ENCODE assay signal across 30 cellular contexts in genomic region chr17:74641224-74641948, GRCh38. TPM values are rescaled to one million over a fixed set of nuclear protein-coding genes. Genes with fewer than 3 reads are reported as not detected.
DNase-seq lines count a peak whose midpoint lies in the region; ATAC-seq and TF ChIP-seq lines count a peak whose summit lies in the region.
"Had no signal": no experiment of that assay in that cellular context is flagged by ENCODE, and none has a peak within 500 bp of the region (broad histone marks: within the 10 kb centered on the region; RNA-seq: fewer than 3 reads in every experiment).

No MANE protein-coding gene starts in this region.

- no peaks in the 10 kb centered on the region for H3K9me3 ChIP-seq in upper lobe of left lung
- H3K9me3 ChIP-seq: MG63, thoracic aorta had no signal

- ATAC-seq in upper lobe of left lung (ENCODE audit: low FRiP score in 2 of 2), result no peak
- ATAC-seq: Panc1; sciatic nerve; stimulated activated naive CD8-positive, alpha-beta T cell treated with anti-CD3 and anti-CD28 coated beads, Interleukin-15, Interleukin-2, amounts not matched to agents 100 U/mL and 50 U/mL, for 24 hours had no signal

- no peak for TF ChIP-seq EP300 in upper lobe of left lung (IDR thresholded peaks at IDR 0.05)

- TF ChIP-seq CTCF in GM12865 (IDR thresholded peaks at IDR 0.05; ENCODE audit: insufficient read depth, low read depth, low read length, missing control alignments), result no peak
- TF ChIP-seq CTCF in coronary artery (IDR thresholded peaks at IDR 0.05), result no peak
- no peak for TF ChIP-seq CTCF in upper lobe of left lung (IDR thresholded peaks at IDR 0.05)

- no peak overlapping the region for H3K4me3 ChIP-seq in GM12865 (ENCODE audit: low read depth, low read length)
- no peak overlapping the region for H3K4me3 ChIP-seq in coronary artery
- no peak overlapping the region for H3K4me3 ChIP-seq in upper lobe of left lung
- H3K4me3 ChIP-seq: MG63, thoracic aorta had no signal

- WGBS in upper lobe of left lung, 2 donors, result 59 to 70% methylated on average over 6 of the region's 6 CpGs

- no peak overlapping the region for H3K27ac ChIP-seq in coronary artery
- peak overlapping the region in 3 of 4 donors; percentile 30 to 66 (median 39) for H3K27ac ChIP-seq in upper lobe of left lung
- H3K27ac ChIP-seq: thoracic aorta, VCaP had no signal

- DNase-seq in GM12865 (ENCODE audit: low read depth) (peak; percentile 24), NOMO-1 (lab: John Stamatoyannopoulos, UW; ENCODE audit: unreplicated experiment in 2 of 2) (peak; percentile 63 to 95), coronary artery (ENCODE audit: low spot score) (peak; percentile 69), upper lobe of left lung (no peak), ACHN (no peak), NCI-H2171 treated with DMSO at 0.1 percent for 48 hours (lab: John Stamatoyannopoulos, UW) (no peak), kidney tubule cell (ENCODE audit: low spot score) (no peak)
- DNase-seq: activated CD4-positive, alpha-beta T cell treated with anti-CD3 and anti-CD28 coated beads, Interleukin-2, amount 50 U/mL, for 1 hour; anterior cingulate cortex; DMS153; islet precursor cell; KBM-7; MG63; NCI-H1694; NCI-H748 treated with DMSO at 0.1 percent for 48 hours; SHP77 treated with DMSO at 0.1 percent for 48 hours; stimulated activated CD4-positive, alpha-beta T cell treated with anti-CD3 and anti-CD28 coated beads, Interleukin-4, amount 100 ng/mL, for 4 hours; stimulated activated naive CD8-positive, alpha-beta T cell treated with anti-CD3 and anti-CD28 coated beads, Interleukin-15, Interleukin-2, amounts not matched to agents 100 U/mL and 50 U/mL, for 24 hours had no signal

- peaks cover 0 to 11% (median 7%) of the 10 kb centered on the region in 4 donors for H3K4me1 ChIP-seq in upper lobe of left lung

- in situ Hi-C loops in ACHN (cut with HindIII; ENCODE audit: low pct_ligation_motif_present, low pct_unique_long_range_greater_than_20kb, low sequenced_read_pairs), result no loop called here

- no peak for TF ChIP-seq POLR2A in upper lobe of left lung (IDR thresholded peaks at IDR 0.05)

- no peaks in the 10 kb centered on the region for H3K36me3 ChIP-seq in upper lobe of left lung
- H3K36me3 ChIP-seq: MG63, thoracic aorta had no signal

- H3K27me3 ChIP-seq in upper lobe of left lung, result no peaks in the 10 kb centered on the region

RNA-seq across cellular contexts. Expression of gene CD300E, which starts 17.8 kb away (rescaled TPM):
- total RNA-seq in upper lobe of left lung, result 10 to 100 TPM in 2 of 6 donors, 1 to 10 TPM in 4; 3.6 to 15.6 (median 6.7) TPM
- total RNA-seq: activated T-helper 1 cell treated with anti-CD3 and anti-CD28 coated beads, Interleukin-12 subunit alpha, Interleukin-12 subunit beta, Interleukin-2, Interleukin-4 antibody, amounts not matched to agents 30 ng/mL and 10 ng/mL and 1 ng/mL, durations not matched to agents 14 hours and 24 hours and 36 hours; G401; H4; HT1080; neural crest cell; progenitor cell of endocrine pancreas had no signal

RNA-seq across cellular contexts. Expression of gene CD300LD, which starts 49.3 kb away (rescaled TPM):
- total RNA-seq in upper lobe of left lung, result not detected
- total RNA-seq: activated T-helper 1 cell treated with anti-CD3 and anti-CD28 coated beads, Interleukin-12 subunit alpha, Interleukin-12 subunit beta, Interleukin-2, Interleukin-4 antibody, amounts not matched to agents 30 ng/mL and 10 ng/mL and 1 ng/mL, durations not matched to agents 14 hours and 24 hours and 36 hours; G401; H4; HT1080; lower leg skin; mucosa of gallbladder; neural crest cell; progenitor cell of endocrine pancreas; sciatic nerve; thoracic aorta had no signal

Comparison
In these comparisons a context has a peak if more than half of its experiments do, and no peak if none do; other contexts are left out.
1. DNase-seq: peak in GM12865 (single experiment), NOMO-1 (2 of 2) and coronary artery (single experiment); none in upper lobe of left lung (0 of 2), ACHN (single experiment), NCI-H2171 treated with DMSO at 0.1 percent for 48 hours (single experiment) and kidney tubule cell (single experiment).
2. H3K27ac ChIP-seq: peak in upper lobe of left lung (3 of 4); none in coronary artery (0 of 2).